Comparison of ENCODE assay signal across 13 cellular contexts in the genomic region with DNA sequence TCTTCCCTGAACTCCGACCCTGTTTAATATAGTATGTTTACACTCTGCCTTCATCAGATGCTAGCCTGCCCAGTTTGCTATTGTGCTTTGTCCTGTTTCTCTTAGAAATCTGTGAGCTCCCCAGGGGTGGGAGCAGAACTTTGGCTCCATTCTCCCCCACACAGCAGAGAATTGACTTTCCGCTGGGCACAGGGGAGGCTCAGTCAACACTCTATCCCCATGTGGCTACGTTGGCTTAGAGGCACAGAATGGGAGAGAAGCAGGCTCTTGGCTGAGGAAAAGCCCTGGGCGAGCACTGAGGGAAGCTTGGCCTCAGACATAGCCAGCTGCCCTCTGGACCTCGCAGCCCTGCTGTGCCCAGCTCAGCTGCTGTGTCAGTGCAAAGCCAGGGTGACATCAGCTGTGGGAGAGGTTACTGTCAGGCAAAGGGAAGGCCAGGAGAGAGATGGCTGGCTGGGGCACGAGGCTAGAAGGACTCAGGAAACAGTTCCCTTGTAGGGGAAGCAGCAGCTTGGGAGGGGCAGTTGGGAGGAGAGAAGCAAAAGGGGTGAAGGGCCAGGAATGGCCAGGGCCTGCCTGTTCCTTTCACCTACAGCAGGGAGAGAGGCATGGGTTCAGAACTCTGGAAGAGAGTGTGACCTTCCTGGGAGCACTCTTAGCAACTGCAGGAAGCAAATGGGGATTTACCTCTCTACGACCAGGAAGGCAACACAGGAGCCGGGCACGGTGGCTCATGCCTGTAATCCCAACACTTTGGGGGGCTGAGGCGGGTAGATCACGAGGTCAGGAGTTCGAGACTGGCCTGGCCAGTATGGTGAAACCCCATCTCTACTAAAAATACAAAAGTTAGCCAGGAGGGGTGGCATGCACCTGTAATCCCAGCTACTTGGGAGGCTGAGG. TPM values are rescaled to one million over a fixed set of nuclear protein-coding genes. Genes with fewer than 3 reads are reported as not detected.
DNase-seq lines count a peak whose midpoint lies in the region; ATAC-seq and TF ChIP-seq lines count a peak whose summit lies in the region.
"Had no signal": no experiment of that assay in that cellular context is flagged by ENCODE, and none has a peak within 500 bp of the region (broad histone marks: within the 10 kb centered on the region; RNA-seq: fewer than 3 reads in every experiment).

No MANE protein-coding gene starts in this region.

- H3K36me3 ChIP-seq in neural progenitor cell = no peaks in the 10 kb centered on the region
- no peaks in the 10 kb centered on the region for H3K36me3 ChIP-seq in naive thymus-derived CD4-positive, alpha-beta T cell (ENCODE audit: control insufficient read depth in 2 of 3, insufficient read depth in 3 of 3, low read length in 3 of 3)
- H3K36me3 ChIP-seq: SJSA1 had no signal

- H3K9me3 ChIP-seq in neural progenitor cell (ENCODE audit: low read depth) = no peaks in the 10 kb centered on the region
- H3K9me3 ChIP-seq in naive thymus-derived CD4-positive, alpha-beta T cell (ENCODE audit: control insufficient read depth in 2 of 3, low read length in 3 of 3) = no peaks in the 10 kb centered on the region
- H3K9me3 ChIP-seq: SJSA1 had no signal

- H3K27me3 Mint-ChIP-seq in neural progenitor cell (ENCODE audit: insufficient read depth, low read depth) = peaks cover 18% of the 10 kb centered on the region
- H3K27me3 Mint-ChIP-seq in naive thymus-derived CD4-positive, alpha-beta T cell = no peaks in the 10 kb centered on the region
- no peaks in the 10 kb centered on the region for H3K27me3 Mint-ChIP-seq in activated CD4-positive, alpha-beta memory T cell treated with anti-CD3 and anti-CD28 coated beads for 36 hours

- H3K4me2 ChIP-seq in neural progenitor cell = no peak overlapping the region

- H3K27ac ChIP-seq in neural progenitor cell = no peak overlapping the region
- no peak overlapping the region for H3K27ac ChIP-seq in naive thymus-derived CD4-positive, alpha-beta T cell (ENCODE audit: low read depth, low read length)
- H3K27ac ChIP-seq: SJSA1 had no signal

- no peak for ATAC-seq in activated naive CD4-positive, alpha-beta T cell treated with anti-CD3 and anti-CD28 coated beads, Interleukin-2, amount 50 U/mL, for 72 hours
- ATAC-seq in naive thymus-derived CD4-positive, alpha-beta T cell = no peak
- ATAC-seq in GM21529 (IDR thresholded peaks at IDR 0.05; ENCODE audit: unreplicated experiment) = no peak

- H3K4me3 Mint-ChIP-seq in neural progenitor cell = peak overlapping the region; percentile 66
- no peak overlapping the region for H3K4me3 Mint-ChIP-seq in naive thymus-derived CD4-positive, alpha-beta T cell
- no peak overlapping the region for H3K4me3 Mint-ChIP-seq in activated CD4-positive, alpha-beta memory T cell treated with anti-CD3 and anti-CD28 coated beads for 36 hours

- no peak overlapping the region for H3K4me3 ChIP-seq in neural progenitor cell
- no peak overlapping the region for H3K4me3 ChIP-seq in naive thymus-derived CD4-positive, alpha-beta T cell (ENCODE audit: low read length)
- H3K4me3 ChIP-seq: SJSA1 had no signal

- peak overlapping the region; percentile 87 for H2AFZ ChIP-seq in neural progenitor cell (replicated peaks)

- DNase-seq in activated naive CD4-positive, alpha-beta T cell treated with anti-CD3 and anti-CD28 coated beads, Interleukin-2, amount 50 U/mL, for 72 hours (ENCODE audit: low spot score in 2 of 2) = no peak
- no peak for DNase-seq in activated naive CD4-positive, alpha-beta T cell treated with Interleukin-2 at 50 U/mL for 16 hours
- DNase-seq in globus pallidus (ENCODE audit: low spot score) = peak; percentile 96
- DNase-seq in neural progenitor cell (ENCODE audit: low spot score) = peak; percentile 41
- no peak for DNase-seq in naive thymus-derived CD4-positive, alpha-beta T cell
- DNase-seq in activated CD4-positive, alpha-beta memory T cell treated with anti-CD3 and anti-CD28 coated beads for 36 hours = no peak
- no peak for DNase-seq in stimulated activated naive CD4-positive, alpha-beta T cell treated with Interleukin-2 at 50 U/mL for 16 hours (lab: John Stamatoyannopoulos, UW)
- DNase-seq: AML-193; NCI-H1048; stimulated activated CD4-positive, alpha-beta T cell treated with anti-CD3 and anti-CD28 coated beads, Interleukin-2, amount 100 ng/mL, for 48 hours had no signal

- CTCF ChIA-PET in naive thymus-derived CD4-positive, alpha-beta T cell (lab: Charles Lee) = interaction anchor here (1.0 to 4.9 kb wide), 7 partner anchors 30 to 177 kb away, joined by 3 to 30 read pairs (median 4); no protein-coding TSS in a partner anchor
- CTCF ChIA-PET in activated CD4-positive, alpha-beta memory T cell treated with anti-CD3 and anti-CD28 coated beads for 36 hours (lab: Charles Lee) = interaction anchor here (0.6 to 17.3 kb wide), 6 partner anchors 12 to 178 kb away, joined by 3 to 288 read pairs (median 12); partner anchors contain the start of gene SEC31B

- peaks cover 27% of the 10 kb centered on the region for H3F3A ChIP-seq in neural progenitor cell (ENCODE audit: low read depth)

- no peaks in the 10 kb centered on the region for H3K27me3 ChIP-seq in neural progenitor cell
- H3K27me3 ChIP-seq in naive thymus-derived CD4-positive, alpha-beta T cell (ENCODE audit: control insufficient read depth in 2 of 2, insufficient read depth in 2 of 2, low read length in 2 of 2) = no peaks in the 10 kb centered on the region

- POLR2A ChIA-PET in naive thymus-derived CD4-positive, alpha-beta T cell (lab: Charles Lee) = no interaction called here
- POLR2A ChIA-PET in activated CD4-positive, alpha-beta memory T cell treated with anti-CD3 and anti-CD28 coated beads for 36 hours (lab: Charles Lee) = interaction anchor here (0.6 to 2.1 kb wide), 2 partner anchors 25 to 168 kb away, joined by 3 to 5 read pairs; no protein-coding TSS in a partner anchor

- H3K36me3 Mint-ChIP-seq in activated naive CD4-positive, alpha-beta T cell treated with anti-CD3 and anti-CD28 coated beads, Interleukin-2, amount 50 U/mL, for 72 hours = peaks cover 0 to 7% of the 10 kb centered on the region in 2 donors
- no peaks in the 10 kb centered on the region for H3K36me3 Mint-ChIP-seq in neural progenitor cell
- H3K36me3 Mint-ChIP-seq in naive thymus-derived CD4-positive, alpha-beta T cell = no peaks in the 10 kb centered on the region
- no peaks in the 10 kb centered on the region for H3K36me3 Mint-ChIP-seq in activated CD4-positive, alpha-beta memory T cell treated with anti-CD3 and anti-CD28 coated beads for 36 hours

- peak overlapping the region; percentile 16 to 61 for H3K27ac Mint-ChIP-seq in activated naive CD4-positive, alpha-beta T cell treated with anti-CD3 and anti-CD28 coated beads, Interleukin-2, amount 50 U/mL, for 72 hours
- H3K27ac Mint-ChIP-seq in neural progenitor cell = peak overlapping the region; percentile 97
- peak overlapping the region in 2 of 9 donors; percentile 51 to 62 for H3K27ac Mint-ChIP-seq in naive thymus-derived CD4-positive, alpha-beta T cell
- H3K27ac Mint-ChIP-seq in activated CD4-positive, alpha-beta memory T cell treated with anti-CD3 and anti-CD28 coated beads for 36 hours = no peak overlapping the region

- H3K79me2 ChIP-seq in neural progenitor cell (ENCODE audit: low read depth) = peaks cover 14% of the 10 kb centered on the region

- no peaks in the 10 kb centered on the region for H4K20me1 ChIP-seq in neural progenitor cell (ENCODE audit: low read depth)

- no peak overlapping the region for H3K9ac ChIP-seq in neural progenitor cell

- intact Hi-C loops in naive thymus-derived CD4-positive, alpha-beta T cell (cut with micrococcal nuclease) = loop anchor here in 1 of 2 donors (5.0 kb wide), 1 partner anchor 494 kb away; no protein-coding TSS in a partner anchor
- intact Hi-C loops in activated CD4-positive, alpha-beta memory T cell treated with anti-CD3 and anti-CD28 coated beads for 36 hours (cut with micrococcal nuclease) = no loop called here

- H3K9me3 Mint-ChIP-seq in activated naive CD4-positive, alpha-beta T cell treated with anti-CD3 and anti-CD28 coated beads, Interleukin-2, amount 50 U/mL, for 72 hours = no peaks in the 10 kb centered on the region
- H3K9me3 Mint-ChIP-seq in neural progenitor cell = no peaks in the 10 kb centered on the region
- H3K9me3 Mint-ChIP-seq in naive thymus-derived CD4-positive, alpha-beta T cell = no peaks in the 10 kb centered on the region
- no peaks in the 10 kb centered on the region for H3K9me3 Mint-ChIP-seq in activated CD4-positive, alpha-beta memory T cell treated with anti-CD3 and anti-CD28 coated beads for 36 hours

- TF ChIP-seq CTCF in neural progenitor cell (IDR thresholded peaks at IDR 0.05) = no peak

- peaks cover 20% of the 10 kb centered on the region for H3K4me1 ChIP-seq in neural progenitor cell
- no peaks in the 10 kb centered on the region for H3K4me1 ChIP-seq in naive thymus-derived CD4-positive, alpha-beta T cell (ENCODE audit: control insufficient read depth in 2 of 2, insufficient read depth in 2 of 2, low read length in 2 of 2)

- peaks cover 62% of the 10 kb centered on the region for H3K4me1 Mint-ChIP-seq in neural progenitor cell
- peaks cover 0 to 54% (median 7%) of the 10 kb centered on the region in 7 donors for H3K4me1 Mint-ChIP-seq in naive thymus-derived CD4-positive, alpha-beta T cell
- H3K4me1 Mint-ChIP-seq in activated CD4-positive, alpha-beta memory T cell treated with anti-CD3 and anti-CD28 coated beads for 36 hours (ENCODE audit: low read depth) = peaks cover 14% of the 10 kb centered on the region

RNA-seq across cellular contexts. Expression of gene SCD, which starts 5.8 kb away (rescaled TPM):
- total RNA-seq in activated naive CD4-positive, alpha-beta T cell treated with anti-CD3 and anti-CD28 coated beads, Interleukin-2, amount 50 U/mL, for 72 hours = 100 to 1,000 TPM in 1 of 2 donors, 10 to 100 TPM in 1; 67.5 to 185 TPM
- 448 and 468 TPM in 2 replicates for total RNA-seq in neural progenitor cell (ENCODE audit: low replicate concordance)
- total RNA-seq in naive thymus-derived CD4-positive, alpha-beta T cell = 100 to 1,000 TPM in 1 of 5 experiments, 1 to 10 TPM in 4; 1.1 to 121 (median 2.3) TPM
- 1 to 10 TPM; 1.0 to 2.7 TPM for polyA plus RNA-seq in naive thymus-derived CD4-positive, alpha-beta T cell
- total RNA-seq in activated CD4-positive, alpha-beta memory T cell treated with anti-CD3 and anti-CD28 coated beads for 36 hours = 100 to 1,000 TPM; 156 to 158 TPM

RNA-seq across cellular contexts. Expression of gene PKD2L1, which starts 11.2 kb away (rescaled TPM):
- total RNA-seq in activated naive CD4-positive, alpha-beta T cell treated with anti-CD3 and anti-CD28 coated beads, Interleukin-2, amount 50 U/mL, for 72 hours = under 1 TPM in 1 of 2 donors, not detected in 1; 0.10 TPM
- total RNA-seq in neural progenitor cell (ENCODE audit: low replicate concordance) = not detected in 2 replicates
- total RNA-seq in naive thymus-derived CD4-positive, alpha-beta T cell = under 1 TPM in 1 of 5 experiments, not detected in 4; 0.46 TPM
- polyA plus RNA-seq in naive thymus-derived CD4-positive, alpha-beta T cell = under 1 TPM in 1 of 2 donors, not detected in 1; 0.10 TPM
- not detected for total RNA-seq in activated CD4-positive, alpha-beta memory T cell treated with anti-CD3 and anti-CD28 coated beads for 36 hours
- total RNA-seq: SJSA1 had no signal
- polyA plus RNA-seq: keratinocyte had no signal

RNA-seq across cellular contexts. Expression of gene BLOC1S2, which starts 54.7 kb away (rescaled TPM):
- 100 to 1,000 TPM in 1 of 2 donors, 10 to 100 TPM in 1; 48.0 to 112 TPM for total RNA-seq in activated naive CD4-positive, alpha-beta T cell treated with anti-CD3 and anti-CD28 coated beads, Interleukin-2, amount 50 U/mL, for 72 hours
- 58.3 and 87.1 TPM in 2 replicates for total RNA-seq in neural progenitor cell (ENCODE audit: low replicate concordance)
- total RNA-seq in naive thymus-derived CD4-positive, alpha-beta T cell = 10 to 100 TPM; 31.5 to 51.3 (median 39.9) TPM
- 10 to 100 TPM; 51.9 to 63.4 TPM for polyA plus RNA-seq in naive thymus-derived CD4-positive, alpha-beta T cell
- 10 to 100 TPM; 50.5 to 51.5 TPM for total RNA-seq in activated CD4-positive, alpha-beta memory T cell treated with anti-CD3 and anti-CD28 coated beads for 36 hours

Comparison
In these comparisons a context has a peak if more than half of its experiments do, and no peak if none do; other contexts are left out.
1. DNase-seq: peak in globus pallidus (single experiment) and neural progenitor cell (single experiment); none in activated naive CD4-positive, alpha-beta T cell treated with anti-CD3 and anti-CD28 coated beads, Interleukin-2, amount 50 U/mL, for 72 hours (0 of 2), activated naive CD4-positive, alpha-beta T cell treated with Interleukin-2 at 50 U/mL for 16 hours (single experiment), naive thymus-derived CD4-positive, alpha-beta T cell (0 of 9), activated CD4-positive, alpha-beta memory T cell treated with anti-CD3 and anti-CD28 coated beads for 36 hours (single experiment) and stimulated activated naive CD4-positive, alpha-beta T cell treated with Interleukin-2 at 50 U/mL for 16 hours (single experiment).